Comparison of ENCODE assay signal across 8 cellular contexts in genomic region chr5:180315762-180316212, GRCh38. TPM values are rescaled to one million over a fixed set of nuclear protein-coding genes. Genes with fewer than 3 reads are reported as not detected.
DNase-seq lines count a peak whose midpoint lies in the region; ATAC-seq, FAIRE-seq and TF ChIP-seq lines count a peak whose summit lies in the region.

No MANE protein-coding gene starts in this region.

- peaks cover 0 to 5% of the 10 kb centered on the region in 2 experiments; a peak in 2 of 5 replicates for H3K27me3 ChIP-seq in HepG2 (ENCODE audit: control insufficient read depth in 1 of 2, insufficient read depth in 2 of 2, low read length in 2 of 2)

- H3K9me3 ChIP-seq in HepG2 (ENCODE audit: low read length), result no peaks in the 10 kb centered on the region

- no peaks in the 10 kb centered on the region for H3K36me3 ChIP-seq in HepG2 (replicated peaks in 1 of 2; ENCODE audit: control insufficient read depth in 1 of 2, insufficient read depth in 2 of 2, low read length in 2 of 2)

- TF ChIP-seq CTCF in cardiac fibroblast (IDR thresholded peaks at IDR 0.05; ENCODE audit: low read depth, low read length) (peak; percentile 97), HepG2 (CRISPR knock-in tag; IDR thresholded peaks at IDR 0.05) (peak; percentile 94)

- POLR2A ChIA-PET in HepG2 (lab: Yijun Ruan, JAX), result interaction anchor here (0.5 kb wide), 1 partner anchor 23 kb away, joined by 3 read pairs; no protein-coding TSS in a partner anchor

- TF ChIP-seq RAD21 in HepG2 (CRISPR knock-in tag; IDR thresholded peaks at IDR 0.05), result peak; percentile 72

- DNase-seq in AML-193 (lab: John Stamatoyannopoulos, UW), result peak; percentile 39 to 51
- DNase-seq in GM19239 (ENCODE audit: insufficient read length, low spot score), result peak; percentile 81
- DNase-seq in Kasumi-1 (lab: John Stamatoyannopoulos, UW), result peak; percentile 50 to 75
- peak; percentile 58 for DNase-seq in activated CD4-positive, CD25-positive, alpha-beta regulatory T cell treated with anti-CD3 and anti-CD28 coated beads, Interleukin-2, amount 50 U/mL, for 16 hours (ENCODE audit: low read depth, low spot score)
- peak; percentile 67 for DNase-seq in cardiac fibroblast (ENCODE audit: low read depth in 2 of 2)
- DNase-seq in HepG2 (ENCODE audit: low spot score), result peak; percentile 38
- peak; percentile 57 to 63 (median 59) for DNase-seq in stimulated activated CD4-positive, alpha-beta T cell treated with anti-CD3 and anti-CD28 coated beads, TNF-alpha, amount 100 ng/mL, for 48 hours (ENCODE audit: low read depth in 3 of 3)

- peak; percentile 73 for ATAC-seq in HepG2
- no peak for ATAC-seq in HG03460 (IDR thresholded peaks at IDR 0.05; ENCODE audit: unreplicated experiment)

- no peak overlapping the region for H2AFZ ChIP-seq in HepG2 (ENCODE audit: low read length)

- TF ChIP-seq EP300 in HepG2 (IDR thresholded peaks at IDR 0.05; ENCODE audit: low read depth in 2 of 2, low read length in 2 of 2), result no peak
- TF ChIP-seq EP300 in HepG2 (CRISPR knock-in tag; IDR thresholded peaks at IDR 0.05; ENCODE audit: borderline replicate concordance), result no peak

- H3K27ac ChIP-seq in HepG2 (ENCODE audit: extremely low read length, insufficient read depth, low read length), result no peak overlapping the region

- no peaks in the 10 kb centered on the region for H3K79me2 ChIP-seq in HepG2 (ENCODE audit: insufficient read depth, low read length)

- no peak overlapping the region for H3K4me3 ChIP-seq in cardiac fibroblast (replicated peaks in 1 of 2; ENCODE audit: low read depth in 2 of 2, low read length in 2 of 2)
- no peak overlapping the region for H3K4me3 ChIP-seq in HepG2 (replicated peaks in 1 of 3; ENCODE audit: insufficient read depth in 1 of 3, low read depth in 2 of 3, low read length in 3 of 3)

- no peaks in the 10 kb centered on the region for H3K4me1 ChIP-seq in HepG2 (ENCODE audit: insufficient read depth, low read length)

- no peak for TF ChIP-seq POLR2A in HepG2 (IDR thresholded peaks at IDR 0.05; ENCODE audit: insufficient read depth in 1 of 2, low read depth in 2 of 2, low read length in 2 of 2)

- H3K9ac ChIP-seq in HepG2 (ENCODE audit: insufficient read depth, low read depth, low read length), result no peak overlapping the region

- no peaks in the 10 kb centered on the region for H4K20me1 ChIP-seq in HepG2 (ENCODE audit: insufficient read depth, low read length)

- BruUV-seq in HepG2 (replicated peaks; lab: Mats Ljungman, UMichigan), result no TSS peak

- 18% methylated on average over 9 of the region's 9 CpGs for WGBS in HepG2 (ENCODE audit: low lambda C conversion rate)

- no peak for FAIRE-seq in GM19239 (lab: Jason Lieb, UNC)
- peak; percentile 42 for FAIRE-seq in HepG2 (lab: Jason Lieb, UNC)

- intact Hi-C loops in HepG2 (cut with micrococcal nuclease; ENCODE audit: unreplicated experiment), result loop anchor here (1.0 to 5.0 kb wide), 2 partner anchors 22 to 153 kb away; no protein-coding TSS in a partner anchor

- CTCF ChIA-PET in HepG2 (lab: Yijun Ruan, JAX; ENCODE audit: low intra/inter-chr PET ratio, low total read pairs), result interaction anchor here (1.1 to 5.0 kb wide), 3 partner anchors 13 to 22 kb away, joined by 5 to 65 read pairs (median 7); no protein-coding TSS in a partner anchor

- no peak overlapping the region for H3K4me2 ChIP-seq in HepG2 (ENCODE audit: low read depth, low read length)

- in situ Hi-C loops in HepG2 (cut with HindIII; ENCODE audit: extremely low pct_ligation_motif_present, low pct_unique_long_range_greater_than_20kb), result no loop called here

TF ChIP-seq in HepG2, 621 proteins besides CTCF, POLR2A, EP300 and RAD21 (continues in another document):
- TF ChIP-seq CREBL2 (CRISPR knock-in tag; IDR thresholded peaks at IDR 0.05; ENCODE audit: borderline replicate concordance), result no peak
- no peak for TF ChIP-seq ZNF616 (CRISPR knock-in tag; IDR thresholded peaks at IDR 0.05; ENCODE audit: low read depth)
- TF ChIP-seq SAP130 (CRISPR knock-in tag; IDR thresholded peaks at IDR 0.05; ENCODE audit: low read depth), result 0 out of 2 replicates have a peak, but pooled peaks have one; percentile 15
- TF ChIP-seq, protein P1, sequence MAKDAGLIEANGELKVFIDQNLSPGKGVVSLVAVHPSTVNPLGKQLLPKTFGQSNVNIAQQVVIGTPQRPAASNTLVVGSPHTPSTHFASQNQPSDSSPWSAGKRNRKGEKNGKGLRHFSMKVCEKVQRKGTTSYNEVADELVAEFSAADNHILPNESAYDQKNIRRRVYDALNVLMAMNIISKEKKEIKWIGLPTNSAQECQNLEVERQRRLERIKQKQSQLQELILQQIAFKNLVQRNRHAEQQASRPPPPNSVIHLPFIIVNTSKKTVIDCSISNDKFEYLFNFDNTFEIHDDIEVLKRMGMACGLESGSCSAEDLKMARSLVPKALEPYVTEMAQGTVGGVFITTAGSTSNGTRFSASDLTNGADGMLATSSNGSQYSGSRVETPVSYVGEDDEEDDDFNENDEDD (CRISPR knock-in tag; IDR thresholded peaks at IDR 0.05; ENCODE audit: borderline replicate concordance), result no peak
- TF ChIP-seq ATF3 (CRISPR knock-in tag; IDR thresholded peaks at IDR 0.05), result no peak
- TF ChIP-seq RXRA (CRISPR knock-in tag; IDR thresholded peaks at IDR 0.05), result no peak
- TF ChIP-seq FOXK1 (CRISPR knock-in tag; IDR thresholded peaks at IDR 0.05; ENCODE audit: borderline replicate concordance, low read depth), result no peak

RNA-seq across cellular contexts. Expression of gene MAPK9, which starts 23.9 kb away (rescaled TPM):
- 30.1 and 30.7 TPM in 2 replicates for total RNA-seq in HepG2 (2016; rRNA removed; fragmentation: Illumina TruSeq; extraction: Trizol)
- 62.8 and 71.5 TPM in 2 replicates for total RNA-seq in HepG2 (2016; cell fraction: cytosol; rRNA removed; fragmentation: Illumina TruSeq; extraction: Trizol; ENCODE audit: low read depth)
- 24.2 and 24.5 TPM in 2 replicates for total RNA-seq in HepG2 (2016; cell fraction: insoluble cytoplasmic fraction; rRNA removed; fragmentation: Illumina TruSeq; extraction: Trizol)
- 67.1 and 68.4 TPM in 2 replicates for total RNA-seq in HepG2 (2016; cell fraction: membrane; rRNA removed; fragmentation: Illumina TruSeq; extraction: Trizol)
- 22.3 and 23.2 TPM in 2 replicates for total RNA-seq in HepG2 (2016; cell fraction: nucleus; rRNA removed; fragmentation: Illumina TruSeq; extraction: Trizol)
- 37.5 and 56.1 TPM in 2 replicates for polyA plus RNA-seq in HepG2 (2011; rRNA removed)
- 23.0 and 31.2 TPM in 2 replicates for polyA plus RNA-seq in HepG2 (2011; cell fraction: cytosol; rRNA removed)
- polyA plus RNA-seq in HepG2 (2011; cell fraction: nucleus; rRNA removed), result 14.2 and 14.5 TPM in 2 replicates
- polyA plus RNA-seq in HepG2 (2012), result 22.2 and 23.4 TPM in 2 replicates
- polyA plus RNA-seq in HepG2 (2016; cell fraction: cytosol; fragmentation: Illumina TruSeq; extraction: Trizol; ENCODE audit: low read depth), result 53.0 and 57.8 TPM in 2 replicates
- polyA plus RNA-seq in HepG2 (2016; cell fraction: insoluble cytoplasmic fraction; fragmentation: Illumina TruSeq; extraction: Trizol; ENCODE audit: low read depth), result 50.6 and 57.0 TPM in 2 replicates
- polyA plus RNA-seq in HepG2 (2016; cell fraction: membrane; fragmentation: Illumina TruSeq; extraction: Trizol; ENCODE audit: low read depth), result 82.1 and 83.4 TPM in 2 replicates
- polyA plus RNA-seq in HepG2 (2016; cell fraction: nucleus; fragmentation: Illumina TruSeq; extraction: Trizol; ENCODE audit: insufficient read depth, low read depth), result 52.9 and 54.2 TPM in 2 replicates
- 51.3 and 98.7 TPM in 2 replicates for polyA minus RNA-seq in HepG2 (2011; rRNA and poly(A)+ RNA removed; ENCODE audit: low replicate concordance)
- 21.4 and 22.1 TPM in 2 replicates for polyA minus RNA-seq in HepG2 (2011; cell fraction: cytosol; rRNA and poly(A)+ RNA removed)
- 25.0 and 26.0 TPM in 2 replicates for polyA minus RNA-seq in HepG2 (2011; cell fraction: nucleus; rRNA and poly(A)+ RNA removed)

RNA-seq across cellular contexts. Expression of gene GFPT2, which starts 37.3 kb away (rescaled TPM):
- 0.10 and 0.18 TPM in 2 replicates for total RNA-seq in HepG2 (2016; rRNA removed; fragmentation: Illumina TruSeq; extraction: Trizol)
- total RNA-seq in HepG2 (2016; cell fraction: cytosol; rRNA removed; fragmentation: Illumina TruSeq; extraction: Trizol; ENCODE audit: low read depth), result not detected in 2 replicates
- 0.10 and 0.13 TPM in 2 replicates for total RNA-seq in HepG2 (2016; cell fraction: insoluble cytoplasmic fraction; rRNA removed; fragmentation: Illumina TruSeq; extraction: Trizol)
- total RNA-seq in HepG2 (2016; cell fraction: membrane; rRNA removed; fragmentation: Illumina TruSeq; extraction: Trizol), result 0.06 TPM in 1 of 2 replicates, not detected in the other
- not detected in 2 replicates for total RNA-seq in HepG2 (2016; cell fraction: nucleus; rRNA removed; fragmentation: Illumina TruSeq; extraction: Trizol)
- polyA plus RNA-seq in HepG2 (2011; rRNA removed), result 0.09 and 0.18 TPM in 2 replicates
- polyA plus RNA-seq in HepG2 (2011; cell fraction: cytosol; rRNA removed), result 0.08 and 0.12 TPM in 2 replicates
- polyA plus RNA-seq in HepG2 (2011; cell fraction: nucleus; rRNA removed), result 0.09 and 0.10 TPM in 2 replicates
- polyA plus RNA-seq in HepG2 (2012), result 0.07 and 0.11 TPM in 2 replicates
- 0.05 TPM in 1 of 2 replicates, not detected in the other for polyA plus RNA-seq in HepG2 (2016; cell fraction: cytosol; fragmentation: Illumina TruSeq; extraction: Trizol; ENCODE audit: low read depth)
- 0.12 TPM in 1 of 2 replicates, not detected in the other for polyA plus RNA-seq in HepG2 (2016; cell fraction: insoluble cytoplasmic fraction; fragmentation: Illumina TruSeq; extraction: Trizol; ENCODE audit: low read depth)
- polyA plus RNA-seq in HepG2 (2016; cell fraction: membrane; fragmentation: Illumina TruSeq; extraction: Trizol; ENCODE audit: low read depth), result not detected in 2 replicates
- not detected in 2 replicates for polyA plus RNA-seq in HepG2 (2016; cell fraction: nucleus; fragmentation: Illumina TruSeq; extraction: Trizol; ENCODE audit: insufficient read depth, low read depth)
- 4.4 TPM in 1 of 2 replicates, not detected in the other for polyA minus RNA-seq in HepG2 (2011; rRNA and poly(A)+ RNA removed; ENCODE audit: low replicate concordance)
- polyA minus RNA-seq in HepG2 (2011; cell fraction: cytosol; rRNA and poly(A)+ RNA removed), result not detected in 2 replicates
- polyA minus RNA-seq in HepG2 (2011; cell fraction: nucleus; rRNA and poly(A)+ RNA removed), result not detected in 2 replicates
